In the genomic region with DNA sequence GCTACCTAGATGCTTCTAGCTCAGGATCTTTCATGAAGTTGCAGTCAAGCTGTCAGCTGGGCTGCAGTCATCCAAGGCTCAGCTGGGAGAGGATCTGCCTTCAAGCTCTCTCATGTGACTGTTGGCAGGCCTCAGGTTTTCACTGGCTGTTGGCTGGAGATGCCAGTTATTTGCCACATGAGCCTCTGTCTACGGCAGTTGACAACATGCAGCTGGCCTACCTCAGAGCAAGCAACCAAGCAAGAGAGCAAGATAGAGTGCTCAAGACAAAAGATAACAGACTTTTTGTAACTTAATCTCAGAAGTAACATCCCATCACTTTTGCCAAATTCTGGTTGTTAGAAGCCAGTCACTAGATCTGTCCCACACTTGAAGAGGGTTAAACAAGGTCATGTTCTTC, we compare ENCODE assay signal across 13 cellular contexts.
DNase-seq lines count a peak whose midpoint lies in the region; ATAC-seq and TF ChIP-seq lines count a peak whose summit lies in the region.
"Had no signal": no experiment of that assay in that cellular context is flagged by ENCODE, and none has a peak within 500 bp of the region (broad histone marks: within the 10 kb centered on the region; RNA-seq: fewer than 3 reads in every experiment).

No MANE protein-coding gene starts in this region.

- TF ChIP-seq POLR2A in sigmoid colon (IDR thresholded peaks at IDR 0.05) = no peak

- no peak for TF ChIP-seq EP300 in sigmoid colon (IDR thresholded peaks at IDR 0.05)

- CTCF ChIA-PET in CD4-positive, alpha-beta T cell (lab: Charles Lee) = no interaction called here

- peaks cover 4% of the 10 kb centered on the region for H3K9me3 Mint-ChIP-seq in CD4-positive, alpha-beta T cell
- H3K9me3 Mint-ChIP-seq: activated naive CD4-positive, alpha-beta T cell treated with anti-CD3 and anti-CD28 coated beads, Interleukin-2, amount 50 U/mL, for 72 hours had no signal

- no peak for TF ChIP-seq CTCF in heart right ventricle (IDR thresholded peaks at IDR 0.05)
- TF ChIP-seq CTCF in sigmoid colon (IDR thresholded peaks at IDR 0.05) = no peak
- TF ChIP-seq CTCF in CD4-positive, alpha-beta T cell (IDR thresholded peaks at IDR 0.05) = no peak

- no peaks in the 10 kb centered on the region for H3K36me3 ChIP-seq in adipocyte (ENCODE audit: control insufficient read depth, insufficient read depth, low read length, severe bottlenecking)
- no peaks in the 10 kb centered on the region for H3K36me3 ChIP-seq in heart right ventricle
- no peaks in the 10 kb centered on the region for H3K36me3 ChIP-seq in sigmoid colon

- peaks cover 7% of the 10 kb centered on the region for H3K27me3 Mint-ChIP-seq in CD4-positive, alpha-beta T cell
- H3K27me3 Mint-ChIP-seq: stimulated activated naive CD8-positive, alpha-beta T cell treated with anti-CD3 and anti-CD28 coated beads, Interleukin-15, Interleukin-2, amounts not matched to agents 100 ng/mL and 50 ng/mL, for 24 hours had no signal

- no peak overlapping the region for H3K4me3 ChIP-seq in adipocyte (ENCODE audit: low read length)
- H3K4me3 ChIP-seq in heart right ventricle = no peak overlapping the region
- H3K4me3 ChIP-seq in sigmoid colon = no peak overlapping the region
- H3K4me3 ChIP-seq: BLaER1 treated with 17β-estradiol and CSF1 and Interleukin-3, amounts not matched to agents 10 nM and 100 nM; K562 had no signal

- ATAC-seq in heart right ventricle = peak; percentile 50 to 97 (median 93)
- no peak for ATAC-seq in CD4-positive, alpha-beta T cell (ENCODE audit: poor library complexity)
- ATAC-seq: activated naive CD4-positive, alpha-beta T cell treated with anti-CD3 and anti-CD28 coated beads, Interleukin-2, amount 50 U/mL, for 72 hours; K562 had no signal

- peaks cover 10% of the 10 kb centered on the region for H3K36me3 Mint-ChIP-seq in CD4-positive, alpha-beta T cell (ENCODE audit: low read depth)

- no peaks in the 10 kb centered on the region for H3K4me1 Mint-ChIP-seq in CD4-positive, alpha-beta T cell (ENCODE audit: low read depth)

- no peak overlapping the region for H3K4me3 Mint-ChIP-seq in CD4-positive, alpha-beta T cell
- H3K4me3 Mint-ChIP-seq: stimulated activated naive CD8-positive, alpha-beta T cell treated with anti-CD3 and anti-CD28 coated beads, Interleukin-15, Interleukin-2, amounts not matched to agents 100 ng/mL and 50 ng/mL, for 24 hours had no signal

- H3K27ac Mint-ChIP-seq in CD4-positive, alpha-beta T cell = no peak overlapping the region
- H3K27ac Mint-ChIP-seq: activated naive CD4-positive, alpha-beta T cell treated with anti-CD3 and anti-CD28 coated beads, Interleukin-2, amount 50 U/mL, for 72 hours; stimulated activated naive CD8-positive, alpha-beta T cell treated with anti-CD3 and anti-CD28 coated beads, Interleukin-15, Interleukin-2, amounts not matched to agents 100 ng/mL and 50 ng/mL, for 24 hours had no signal

- DNase-seq in HCEC 1CT = peak; percentile 20
- DNase-seq in adipocyte (ENCODE audit: low read depth) = peak; percentile 29
- peak; percentile 39 to 80 for DNase-seq in heart right ventricle
- peak; percentile 74 for DNase-seq in sigmoid colon
- DNase-seq in ecto neural progenitor cell (ENCODE audit: low spot score) = no peak
- no peak for DNase-seq in middle frontal gyrus (ENCODE audit: extremely low spot score, low spot score)
- DNase-seq in CD4-positive, alpha-beta T cell = no peak
- no peak for DNase-seq in activated CD4-positive, alpha-beta T cell treated with anti-CD3 and anti-CD28 coated beads, Interleukin-2, amount 50 U/mL, for 48 hours
- DNase-seq: NCI-H2029 had no signal

- WGBS in heart right ventricle, 2 donors = 15 to 31% methylated on average over 1 of the region's 1 CpG
- 75 to 88% methylated on average over 1 of the region's 1 CpG for WGBS in sigmoid colon, 2 donors

- no peaks in the 10 kb centered on the region for H3K9me3 ChIP-seq in adipocyte (ENCODE audit: control insufficient read depth, low read length)
- peaks cover 0 to 5% (median 0%) of the 10 kb centered on the region in 11 donors for H3K9me3 ChIP-seq in heart right ventricle
- H3K9me3 ChIP-seq in sigmoid colon = no peaks in the 10 kb centered on the region
- peaks cover 7% of the 10 kb centered on the region for H3K9me3 ChIP-seq in CD4-positive, alpha-beta T cell (ENCODE audit: control insufficient read depth, low read length)

- H3K27ac ChIP-seq in heart right ventricle = peak overlapping the region in 2 of 10 donors; percentile 1 to 41
- peak overlapping the region in 3 of 4 donors; percentile 3 to 17 (median 12) for H3K27ac ChIP-seq in sigmoid colon
- H3K27ac ChIP-seq in CD4-positive, alpha-beta T cell (ENCODE audit: low read depth, low read length) = no peak overlapping the region

- no peaks in the 10 kb centered on the region for H3K27me3 ChIP-seq in adipocyte (replicated peaks; ENCODE audit: control insufficient read depth, insufficient read depth, low read length)
- no peaks in the 10 kb centered on the region for H3K27me3 ChIP-seq in heart right ventricle
- H3K27me3 ChIP-seq in sigmoid colon = no peaks in the 10 kb centered on the region
- no peaks in the 10 kb centered on the region for H3K27me3 ChIP-seq in CD4-positive, alpha-beta T cell (ENCODE audit: control insufficient read depth, insufficient read depth, low read length)
- H3K27me3 ChIP-seq: BLaER1 treated with 17β-estradiol and CSF1 and Interleukin-3, amounts not matched to agents 10 nM and 100 nM had no signal

- POLR2A ChIA-PET in CD4-positive, alpha-beta T cell (lab: Charles Lee) = no interaction called here

- H3K9ac ChIP-seq in adipocyte (ENCODE audit: low read length) = no peak overlapping the region
- H3K9ac ChIP-seq: BLaER1 treated with 17β-estradiol and CSF1 and Interleukin-3, amounts not matched to agents 10 nM and 100 nM had no signal

- intact Hi-C loops in heart right ventricle (cut with DNase I) (loop anchor here in 1 of 10 donors (2.0 kb wide), 1 partner anchor 40 kb away; no protein-coding TSS in a partner anchor), sigmoid colon (cut with DNase I) (no loop called here)
- intact Hi-C loops in CD4-positive, alpha-beta T cell (cut with DNase I, micrococcal nuclease) = no loop called here

- peaks cover 33% of the 10 kb centered on the region for H3K4me1 ChIP-seq in adipocyte (ENCODE audit: control insufficient read depth, insufficient read depth, low read length)
- H3K4me1 ChIP-seq in heart right ventricle = peaks cover 0 to 23% (median 13%) of the 10 kb centered on the region in 9 donors
- H3K4me1 ChIP-seq in sigmoid colon = peaks cover 0 to 16% (median 0%) of the 10 kb centered on the region in 4 donors

Comparison
In these comparisons a context has a peak if more than half of its experiments do, and no peak if none do; other contexts are left out.
1. DNase-seq: peak in HCEC 1CT (single experiment), adipocyte (single experiment), heart right ventricle (2 of 2) and sigmoid colon (single experiment); none in ecto neural progenitor cell (single experiment), middle frontal gyrus (single experiment), CD4-positive, alpha-beta T cell (0 of 10) and activated CD4-positive, alpha-beta T cell treated with anti-CD3 and anti-CD28 coated beads, Interleukin-2, amount 50 U/mL, for 48 hours (0 of 2).